17 cellular contexts compared by ENCODE assay signal in genomic region chr6:44554901-44555300, GRCh38.
"Had no signal": no experiment of that assay in that cellular context is flagged by ENCODE, and none has a peak within 500 bp of the region (broad histone marks: within the 10 kb centered on the region; RNA-seq: fewer than 3 reads in every experiment).

No MANE protein-coding gene starts in this region.

- DNase-seq: cerebellar nuclear complex; effector memory CD8-positive, alpha-beta T cell; foreskin keratinocyte; immature natural killer cell; naive B cell; posterior cingulate gyrus; stimulated activated CD4-positive, alpha-beta T cell treated with anti-CD3 and anti-CD28 coated beads, Interleukin-4, amount 100 ng/mL, for 1 hour; stimulated activated CD8-positive, alpha-beta memory T cell treated with anti-CD3 and anti-CD28 coated beads, Interleukin-4, amount 100 ng/mL, for 48 hours; upper lobe of left lung; uterus had no signal

- H3K4me2 ChIP-seq: smooth muscle cell had no signal

- H3K36me3 ChIP-seq: esophagus muscularis mucosa, neutrophil, right atrium auricular region, tibial artery, upper lobe of left lung, uterus had no signal

- H3K4me3 ChIP-seq: esophagus muscularis mucosa, right atrium auricular region, smooth muscle cell, tibial artery, upper lobe of left lung, uterus had no signal

- H3K27me3 ChIP-seq: esophagus muscularis mucosa, right atrium auricular region, upper lobe of left lung, uterus had no signal

- H3K4me1 ChIP-seq: foreskin keratinocyte, upper lobe of left lung, uterus had no signal

- ATAC-seq: effector memory CD8-positive, alpha-beta T cell; foreskin keratinocyte; stimulated activated effector memory CD8-positive, alpha-beta T cell treated with anti-CD3 and anti-CD28 coated beads, Interleukin-12 subunit alpha, Interleukin-12 subunit beta, amount 100 ng/mL, for 72 hours had no signal

- H3K9me3 ChIP-seq: esophagus muscularis mucosa, neutrophil, right atrium auricular region, tibial artery, upper lobe of left lung, uterus had no signal

- H3K27ac ChIP-seq: epithelial cell of prostate, esophagus muscularis mucosa, foreskin keratinocyte, neutrophil, right atrium auricular region, tibial artery, upper lobe of left lung, uterus had no signal
